Comparison of ENCODE assay signal across 1 cellular context in genomic region chr15:101049282-101049681, GRCh38.
TF ChIP-seq lines count a peak whose summit lies in the region.

No MANE protein-coding gene starts in this region.

TF ChIP-seq in H1, 55 proteins besides CTCF, POLR2A, EP300 and RAD21:
- no peak for TF ChIP-seq KDM1A (IDR thresholded peaks at IDR 0.05; ENCODE audit: borderline replicate concordance, low read length)
- TF ChIP-seq SUZ12 (IDR thresholded peaks at IDR 0.05; ENCODE audit: low read length), result no peak
- TF ChIP-seq HDAC6 (IDR thresholded peaks at IDR 0.05; ENCODE audit: low read depth, low read length), result no peak
- TF ChIP-seq JUN (IDR thresholded peaks at IDR 0.05; ENCODE audit: low read depth, low read length), result no peak
- no peak for TF ChIP-seq ASH2L (IDR thresholded peaks at IDR 0.05; ENCODE audit: low read length)
- TF ChIP-seq, protein P1, sequence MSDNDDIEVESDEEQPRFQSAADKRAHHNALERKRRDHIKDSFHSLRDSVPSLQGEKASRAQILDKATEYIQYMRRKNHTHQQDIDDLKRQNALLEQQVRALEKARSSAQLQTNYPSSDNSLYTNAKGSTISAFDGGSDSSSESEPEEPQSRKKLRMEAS (IDR thresholded peaks at IDR 0.05), result no peak
- TF ChIP-seq MAFK (IDR thresholded peaks at IDR 0.05; ENCODE audit: low read depth, low read length), result no peak
- no peak for TF ChIP-seq TAF1 (IDR thresholded peaks at IDR 0.05; ENCODE audit: low read depth, low read length)
- TF ChIP-seq, protein P2, sequence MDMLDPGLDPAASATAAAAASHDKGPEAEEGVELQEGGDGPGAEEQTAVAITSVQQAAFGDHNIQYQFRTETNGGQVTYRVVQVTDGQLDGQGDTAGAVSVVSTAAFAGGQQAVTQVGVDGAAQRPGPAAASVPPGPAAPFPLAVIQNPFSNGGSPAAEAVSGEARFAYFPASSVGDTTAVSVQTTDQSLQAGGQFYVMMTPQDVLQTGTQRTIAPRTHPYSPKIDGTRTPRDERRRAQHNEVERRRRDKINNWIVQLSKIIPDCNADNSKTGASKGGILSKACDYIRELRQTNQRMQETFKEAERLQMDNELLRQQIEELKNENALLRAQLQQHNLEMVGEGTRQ (IDR thresholded peaks at IDR 0.05; ENCODE audit: low read length), result no peak
- TF ChIP-seq, protein P3, sequence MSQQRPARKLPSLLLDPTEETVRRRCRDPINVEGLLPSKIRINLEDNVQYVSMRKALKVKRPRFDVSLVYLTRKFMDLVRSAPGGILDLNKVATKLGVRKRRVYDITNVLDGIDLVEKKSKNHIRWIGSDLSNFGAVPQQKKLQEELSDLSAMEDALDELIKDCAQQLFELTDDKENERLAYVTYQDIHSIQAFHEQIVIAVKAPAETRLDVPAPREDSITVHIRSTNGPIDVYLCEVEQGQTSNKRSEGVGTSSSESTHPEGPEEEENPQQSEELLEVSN (IDR thresholded peaks at IDR 0.05), result no peak
- no peak for TF ChIP-seq ATF2 (IDR thresholded peaks at IDR 0.05; ENCODE audit: low read length)
- no peak for TF ChIP-seq BRCA1 (IDR thresholded peaks at IDR 0.05; ENCODE audit: low read depth, low read length)
- no peak for TF ChIP-seq NRF1 (IDR thresholded peaks at IDR 0.05; ENCODE audit: low read depth, low read length)
- TF ChIP-seq CREB1 (IDR thresholded peaks at IDR 0.05), result no peak
- no peak for TF ChIP-seq CEBPB (IDR thresholded peaks at IDR 0.05; ENCODE audit: low read depth, low read length)
- no peak for TF ChIP-seq ZNF274 (IDR thresholded peaks at IDR 0.05; ENCODE audit: borderline replicate concordance, extremely low read depth, low read length)
- no peak for TF ChIP-seq GTF2F1 (IDR thresholded peaks at IDR 0.05; ENCODE audit: borderline replicate concordance, low read depth, low read length)
- TF ChIP-seq, protein P4, sequence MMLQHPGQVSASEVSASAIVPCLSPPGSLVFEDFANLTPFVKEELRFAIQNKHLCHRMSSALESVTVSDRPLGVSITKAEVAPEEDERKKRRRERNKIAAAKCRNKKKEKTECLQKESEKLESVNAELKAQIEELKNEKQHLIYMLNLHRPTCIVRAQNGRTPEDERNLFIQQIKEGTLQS (IDR thresholded peaks at IDR 0.05; ENCODE audit: insufficient read depth, low read depth, low read length), result no peak
- no peak for TF ChIP-seq RNF2 (IDR thresholded peaks at IDR 0.05; ENCODE audit: borderline replicate concordance, low read depth, low read length, missing control alignments, poor library complexity, severe bottlenecking)
- no peak for TF ChIP-seq CHD7 (IDR thresholded peaks at IDR 0.05; ENCODE audit: insufficient replicate concordance, low read length)
